10 cellular contexts compared by ENCODE assay signal in the genomic region with DNA sequence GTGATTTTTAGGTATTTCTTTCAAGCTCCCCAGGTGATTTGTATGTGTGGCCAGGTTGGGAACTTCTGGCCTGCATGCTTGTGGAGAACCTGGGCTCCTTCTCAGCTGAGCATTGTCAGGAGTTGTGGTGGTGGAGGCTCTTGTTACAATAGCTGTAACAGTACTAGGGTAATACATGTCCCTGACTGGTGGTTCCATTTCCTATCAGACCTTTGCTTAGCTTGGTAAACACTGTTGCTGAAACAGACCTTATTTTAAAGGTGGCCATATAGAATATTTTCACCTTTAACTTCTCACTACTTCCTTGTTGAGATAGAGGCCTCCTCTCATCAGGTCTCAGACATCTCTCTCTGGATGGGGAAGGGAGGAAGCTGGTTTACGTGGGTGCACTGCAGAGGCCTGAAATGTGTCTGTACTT.
DNase-seq lines count a peak whose midpoint lies in the region; ATAC-seq and TF ChIP-seq lines count a peak whose summit lies in the region.
"Had no signal": no experiment of that assay in that cellular context is flagged by ENCODE, and none has a peak within 500 bp of the region (broad histone marks: within the 10 kb centered on the region; RNA-seq: fewer than 3 reads in every experiment).

No MANE protein-coding gene starts in this region.

- no peaks in the 10 kb centered on the region for H3K36me3 Mint-ChIP-seq in activated naive CD8-positive, alpha-beta T cell
- H3K36me3 Mint-ChIP-seq in osteocyte (ENCODE audit: unreplicated experiment) = peaks cover 40% of the 10 kb centered on the region

- peak; percentile 53 for ATAC-seq in GM19351 (IDR thresholded peaks at IDR 0.05; ENCODE audit: unreplicated experiment)
- ATAC-seq in HG03175 (IDR thresholded peaks at IDR 0.05; ENCODE audit: unreplicated experiment) = peak; percentile 53

- H3K27me3 ChIP-seq in BLaER1 = no peaks in the 10 kb centered on the region

- peak overlapping the region; percentile 64 for H3K4me3 Mint-ChIP-seq in activated naive CD8-positive, alpha-beta T cell
- no peak overlapping the region for H3K4me3 Mint-ChIP-seq in osteocyte (ENCODE audit: unreplicated experiment)

- no peak for TF ChIP-seq CTCF in osteocyte (IDR thresholded peaks at IDR 0.05)

- H3K27ac Mint-ChIP-seq in activated naive CD8-positive, alpha-beta T cell = peak overlapping the region; percentile 92
- no peak overlapping the region for H3K27ac Mint-ChIP-seq in osteocyte (ENCODE audit: unreplicated experiment)

- H3K4me1 ChIP-seq in BLaER1 = peaks cover 62% of the 10 kb centered on the region

- H3K36me3 ChIP-seq in BLaER1 = no peaks in the 10 kb centered on the region

- H3K9me3 ChIP-seq in BLaER1 = peaks cover 3% of the 10 kb centered on the region; the same call in 1 of the 2 replicates

- no peaks in the 10 kb centered on the region for H3K27me3 Mint-ChIP-seq in activated naive CD8-positive, alpha-beta T cell
- H3K27me3 Mint-ChIP-seq in osteocyte (ENCODE audit: unreplicated experiment) = no peaks in the 10 kb centered on the region

- peak overlapping the region; percentile 78 for H3K9ac ChIP-seq in BLaER1

- peaks cover 26% of the 10 kb centered on the region for H3K4me1 Mint-ChIP-seq in activated naive CD8-positive, alpha-beta T cell (ENCODE audit: low read depth)
- H3K4me1 Mint-ChIP-seq in osteocyte (ENCODE audit: unreplicated experiment) = peaks cover 25% of the 10 kb centered on the region

- no peaks in the 10 kb centered on the region for H4K20me1 ChIP-seq in BLaER1

- peak overlapping the region; percentile 89 for H3K4me2 ChIP-seq in BLaER1

- peak overlapping the region; percentile 88 for H3K27ac ChIP-seq in BLaER1

- no peaks in the 10 kb centered on the region for H3K9me3 Mint-ChIP-seq in activated naive CD8-positive, alpha-beta T cell (ENCODE audit: low read depth)
- no peaks in the 10 kb centered on the region for H3K9me3 Mint-ChIP-seq in osteocyte (ENCODE audit: unreplicated experiment)

- DNase-seq in DMS 273 treated with DMSO at 0.1 percent for 48 hours (lab: John Stamatoyannopoulos, UW) = no peak
- no peak for DNase-seq in osteocyte (ENCODE audit: extremely low spot score, unreplicated experiment)
- DNase-seq in GM19240 (ENCODE audit: insufficient read length, low spot score) = no peak
- no peak for DNase-seq in DMS79 treated with DMSO at 0.1 percent for 48 hours (lab: John Stamatoyannopoulos, UW)
- DNase-seq: anterior cingulate cortex, DMS53 had no signal

- H3K4me3 ChIP-seq in BLaER1 = no peak overlapping the region
